21 cellular contexts compared by ENCODE assay signal in genomic region chr12:3419538-3419937, GRCh38.
DNase-seq lines count a peak whose midpoint lies in the region; TF ChIP-seq lines count a peak whose summit lies in the region.
"Had no signal": no experiment of that assay in that cellular context is flagged by ENCODE, and none has a peak within 500 bp of the region (broad histone marks: within the 10 kb centered on the region; RNA-seq: fewer than 3 reads in every experiment).

No MANE protein-coding gene starts in this region.

- H3K23ac ChIP-seq in neuronal stem cell (ENCODE audit: low read depth, low read length, poor library complexity), result no peak overlapping the region

- DNase-seq in NCI-H748 (lab: John Stamatoyannopoulos, UW; ENCODE audit: unreplicated experiment) (peak; percentile 57), NCI-H748 treated with DMSO at 0.1 percent for 48 hours (lab: John Stamatoyannopoulos, UW) (no peak), NCI-H1105 (lab: John Stamatoyannopoulos, UW) (peak; percentile 2), NCI-H69 (lab: John Stamatoyannopoulos, UW) (peak; percentile 26), neuronal stem cell (ENCODE audit: low spot score) (peak; percentile 48), NOMO-1 (lab: John Stamatoyannopoulos, UW; ENCODE audit: unreplicated experiment in 2 of 2) (no peak), SK-N-SH (no peak)
- no peak for DNase-seq in stimulated activated CD4-positive, alpha-beta T cell treated with anti-CD3 and anti-CD28 coated beads, Interleukin-4, amount 100 ng/mL, for 24 hours
- DNase-seq: BE2C; COR-L47; EL; GF-D8; H7; MG63; NCI-H1694; NCI-H2171; NCI-H446; NCI-H526; NK-92 treated with Interleukin-12 subunit alpha and Interleukin-12 subunit beta, amount 100 ng/mL, for 24 hours; SIG-M5 had no signal

- no peaks in the 10 kb centered on the region for H3K79me1 ChIP-seq in neuronal stem cell (ENCODE audit: low read depth, low read length)

- H3K9ac ChIP-seq in neuronal stem cell (ENCODE audit: low read depth, low read length, poor library complexity) (no peak overlapping the region), SK-N-SH (no peak overlapping the region)

- CTCF ChIA-PET in SK-N-SH (lab: Yijun Ruan, JAX), result interaction anchor here (0.9 kb wide), 1 partner anchor 10 kb away, joined by 3 read pairs; no protein-coding TSS in a partner anchor

- H3K27ac ChIP-seq in neuronal stem cell (replicated peaks; ENCODE audit: low read length) (no peak overlapping the region), SK-N-SH (ENCODE audit: low read depth in 2 of 2, low read length in 1 of 2) (no peak overlapping the region)
- H3K27ac ChIP-seq: A549 had no signal

- H4K8ac ChIP-seq in neuronal stem cell (ENCODE audit: low read depth, low read length), result no peak overlapping the region

- no peak overlapping the region for H3K18ac ChIP-seq in neuronal stem cell (ENCODE audit: low read length)

- H3K9me3 ChIP-seq in neuronal stem cell (replicated peaks in 1 of 2; ENCODE audit: control insufficient read depth in 2 of 2, insufficient read depth in 1 of 2, low read depth in 1 of 2, low read length in 2 of 2) (peaks cover 2% of the 10 kb centered on the region in 2 donors), SK-N-SH (no peaks in the 10 kb centered on the region)
- H3K9me3 ChIP-seq: A549, BE2C, MG63 had no signal

- no peaks in the 10 kb centered on the region for H3F3A ChIP-seq in SK-N-SH (replicated peaks; ENCODE audit: insufficient read depth)

- H3K4ac ChIP-seq in neuronal stem cell (ENCODE audit: low read length), result no peak overlapping the region

- H3K27me3 ChIP-seq in neuronal stem cell (ENCODE audit: control insufficient read depth in 3 of 3, insufficient read depth in 3 of 3, low read depth in 1 of 3, low read length in 3 of 3), result peaks cover 3 to 33% (median 20%) of the 10 kb centered on the region in 3 experiments
- peaks cover 5% of the 10 kb centered on the region for H3K27me3 ChIP-seq in SK-N-SH (ENCODE audit: insufficient read depth)
- H3K27me3 ChIP-seq: MG63 had no signal

- H4K91ac ChIP-seq in neuronal stem cell (ENCODE audit: low read depth, low read length, poor library complexity), result no peak overlapping the region

- no peak overlapping the region for H3K4me3 ChIP-seq in neuronal stem cell (ENCODE audit: low read length in 2 of 2)
- no peak overlapping the region for H3K4me3 ChIP-seq in SK-N-SH (ENCODE audit: low read depth in 2 of 2, low read length in 1 of 2)
- H3K4me3 ChIP-seq: A549, MG63 had no signal

- H3K79me2 ChIP-seq in SK-N-SH (ENCODE audit: insufficient read depth), result no peaks in the 10 kb centered on the region

- POLR2A ChIA-PET in SK-N-SH (lab: Yijun Ruan, JAX), result no interaction called here

- no peaks in the 10 kb centered on the region for H4K20me1 ChIP-seq in SK-N-SH (ENCODE audit: insufficient read depth)

- WGBS in neuronal stem cell (ENCODE audit: extremely low coverage in 2 of 2, insufficient read length in 2 of 2, insufficient replicate concordance in 1 of 2), 2 donors, result no CpG with 5 or more reads among the region's 4 CpGs
- WGBS in SK-N-SH (ENCODE audit: low lambda C conversion rate), result 36% methylated on average over 4 of the region's 4 CpGs

- no peak overlapping the region for H2BK12ac ChIP-seq in neuronal stem cell (ENCODE audit: low read length)

- H3K4me2 ChIP-seq in neuronal stem cell (ENCODE audit: insufficient read depth, low read length, poor library complexity, severe bottlenecking), result no peak overlapping the region
- no peak overlapping the region for H3K4me2 ChIP-seq in SK-N-SH
- H3K4me2 ChIP-seq: A549 had no signal

- no peak for TF ChIP-seq RAD21 in SK-N-SH (IDR thresholded peaks at IDR 0.05; ENCODE audit: low read length)

- no peak overlapping the region for H2BK15ac ChIP-seq in neuronal stem cell (ENCODE audit: low read length)

- H3K4me1 ChIP-seq in neuronal stem cell (ENCODE audit: control insufficient read depth in 2 of 2, insufficient read depth in 1 of 2, low read depth in 1 of 2, low read length in 2 of 2) (peaks cover 0 to 8% of the 10 kb centered on the region in 2 donors), SK-N-SH (ENCODE audit: control insufficient read depth in 1 of 2, insufficient read depth in 2 of 2, low read depth in 1 of 2, low read length in 1 of 2) (peaks cover 0 to 3% of the 10 kb centered on the region in 2 experiments; a peak in 1 of 4 replicates)
- H3K4me1 ChIP-seq: A549, BE2C had no signal

- no peak for TF ChIP-seq CTCF in SK-N-SH (IDR thresholded peaks at IDR 0.05)

- H2BK5ac ChIP-seq in neuronal stem cell (ENCODE audit: low read length), result no peak overlapping the region

- no peak for TF ChIP-seq EP300 in SK-N-SH (IDR thresholded peaks at IDR 0.05; ENCODE audit: borderline replicate concordance in 1 of 2, low read depth in 1 of 2, low read length in 1 of 2)

- H2AFZ ChIP-seq in neuronal stem cell (ENCODE audit: low read length) (no peak overlapping the region), SK-N-SH (ENCODE audit: low read depth) (no peak overlapping the region)

- H3K14ac ChIP-seq in neuronal stem cell (ENCODE audit: low read length), result no peak overlapping the region

- no peak overlapping the region for H2AK5ac ChIP-seq in neuronal stem cell (ENCODE audit: low read depth, low read length)

- H3K9me2 ChIP-seq in SK-N-SH, result no peaks in the 10 kb centered on the region

- H2BK120ac ChIP-seq in neuronal stem cell (ENCODE audit: low read depth, low read length), result no peak overlapping the region

- H3K36me3 ChIP-seq in neuronal stem cell (replicated peaks in 1 of 2; ENCODE audit: control insufficient read depth in 2 of 2, insufficient read depth in 2 of 2, low read length in 2 of 2) (no peaks in the 10 kb centered on the region), SK-N-SH (replicated peaks in 1 of 2; ENCODE audit: control insufficient read depth in 1 of 2, insufficient read depth in 2 of 2, low read length in 1 of 2) (no peaks in the 10 kb centered on the region)
- H3K36me3 ChIP-seq: BE2C, MG63 had no signal

TF ChIP-seq in SK-N-SH, 30 proteins besides CTCF, POLR2A, EP300 and RAD21:
- TF ChIP-seq TEAD4 (IDR thresholded peaks at IDR 0.05; ENCODE audit: borderline replicate concordance, insufficient read depth), result no peak

Comparison
In these comparisons a context has a peak if more than half of its experiments do, and no peak if none do; other contexts are left out.
1. DNase-seq: peak in NCI-H748 (single experiment), NCI-H1105 (single experiment), NCI-H69 (single experiment) and neuronal stem cell (single experiment); none in NCI-H748 treated with DMSO at 0.1 percent for 48 hours (single experiment), stimulated activated CD4-positive, alpha-beta T cell treated with anti-CD3 and anti-CD28 coated beads, Interleukin-4, amount 100 ng/mL, for 24 hours (single experiment), NOMO-1 (0 of 2) and SK-N-SH (single experiment).